8 cellular contexts compared by ENCODE assay signal in the genomic region with DNA sequence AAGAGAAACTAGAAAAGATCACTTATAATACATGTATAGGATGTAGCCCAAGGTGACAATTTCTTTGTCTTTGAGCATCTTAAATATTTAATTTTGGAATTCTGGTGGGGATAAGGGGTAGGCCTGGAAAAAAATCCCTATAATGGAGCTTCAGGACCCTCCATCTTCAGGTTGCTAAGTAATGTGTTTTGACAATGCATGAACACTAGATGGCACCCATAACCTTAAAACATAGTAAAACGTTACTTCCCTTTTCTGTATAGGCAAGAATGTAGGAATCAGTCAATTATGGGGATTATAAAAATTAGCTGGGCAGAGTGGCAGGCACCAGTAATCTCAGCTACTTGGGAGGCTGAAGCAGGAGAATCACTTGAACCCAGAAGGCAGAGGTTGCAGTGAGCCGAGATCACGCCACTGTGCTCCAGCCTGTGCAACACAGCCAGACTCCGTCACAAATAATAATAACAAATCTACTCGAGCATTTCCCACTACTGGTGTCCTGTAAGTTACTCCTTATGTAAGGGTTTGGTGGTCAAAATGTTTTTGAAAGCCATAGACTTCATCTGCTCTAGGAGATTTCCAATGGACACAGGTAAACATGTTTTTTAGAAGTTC.
A peak's percentile ranks its signal among the peaks of the same experiment; 100 is the strongest.
DNase-seq lines count a peak whose midpoint lies in the region; ATAC-seq, FAIRE-seq and TF ChIP-seq lines count a peak whose summit lies in the region.

No MANE protein-coding gene starts in this region.

- ATAC-seq in GM18502 (IDR thresholded peaks at IDR 0.05; ENCODE audit: poor library complexity, unreplicated experiment) (peak; percentile 82), HG02884 (IDR thresholded peaks at IDR 0.05; ENCODE audit: unreplicated experiment) (peak; percentile 88), HepG2 (peak; percentile 84)
- ATAC-seq in stimulated activated effector memory CD8-positive, alpha-beta T cell treated with anti-CD3 and anti-CD28 coated beads, Interleukin-12 subunit alpha, Interleukin-12 subunit beta, amount 100 ng/mL, for 72 hours = no peak

- no peak overlapping the region for H3K27ac Mint-ChIP-seq in stimulated activated effector memory CD8-positive, alpha-beta T cell treated with anti-CD3 and anti-CD28 coated beads, Interleukin-12 subunit alpha, Interleukin-12 subunit beta, amount 100 ng/mL, for 72 hours
- no peak overlapping the region for H3K27ac Mint-ChIP-seq in activated CD4-positive, alpha-beta T cell treated with anti-CD3 and anti-CD28 coated beads, Interleukin-2, amount 10 ng/mL, durations not matched to agents 24 days and 14 days

- TF ChIP-seq RAD21 in HepG2 (CRISPR knock-in tag; IDR thresholded peaks at IDR 0.05) = peak; percentile 64

- POLR2A ChIA-PET in HepG2 (lab: Yijun Ruan, JAX) = interaction anchor here (0.7 kb wide), 1 partner anchor 736 kb away, joined by 3 read pairs; no protein-coding TSS in a partner anchor

- H3K9me3 Mint-ChIP-seq in stimulated activated effector memory CD8-positive, alpha-beta T cell treated with anti-CD3 and anti-CD28 coated beads, Interleukin-12 subunit alpha, Interleukin-12 subunit beta, amount 100 ng/mL, for 72 hours = no peaks in the 10 kb centered on the region
- no peaks in the 10 kb centered on the region for H3K9me3 Mint-ChIP-seq in activated CD4-positive, alpha-beta T cell treated with anti-CD3 and anti-CD28 coated beads, Interleukin-2, amount 10 ng/mL, durations not matched to agents 24 days and 14 days

- BruUV-seq in HepG2 (replicated peaks; lab: Mats Ljungman, UMichigan) = no TSS peak

- peaks cover 21% of the 10 kb centered on the region for H3K4me1 ChIP-seq in ACC112 (ENCODE audit: control insufficient read depth, insufficient read depth, low read length, unreplicated experiment)
- H3K4me1 ChIP-seq in HepG2 (ENCODE audit: insufficient read depth, low read length) = no peaks in the 10 kb centered on the region

- in situ Hi-C loops in HepG2 (cut with HindIII; ENCODE audit: extremely low pct_ligation_motif_present, low pct_unique_long_range_greater_than_20kb) = loop anchor here (25.0 kb wide), 1 partner anchor 709 kb away; no protein-coding TSS in a partner anchor

- CTCF ChIA-PET in HepG2 (lab: Yijun Ruan, JAX; ENCODE audit: low intra/inter-chr PET ratio, low total read pairs) = interaction anchor here (0.7 to 1.1 kb wide), 2 partner anchors 556 to 696 kb away, joined by 3 read pairs; no protein-coding TSS in a partner anchor

- H3K4me3 ChIP-seq in ACC112 (ENCODE audit: low read depth, low read length) (peak overlapping the region; percentile 62), HepG2 (replicated peaks in 1 of 3; ENCODE audit: insufficient read depth in 1 of 3, low read depth in 2 of 3, low read length in 3 of 3) (peak overlapping the region; percentile 14 to 36 (median 26); a peak in 2 of 6 replicates)

- H3K4me2 ChIP-seq in HepG2 (ENCODE audit: low read depth, low read length) = peak overlapping the region; percentile 72

- H3K9me3 ChIP-seq in HepG2 (ENCODE audit: low read length) = no peaks in the 10 kb centered on the region

- H3K27me3 ChIP-seq in ACC112 (ENCODE audit: insufficient read depth, low read length) (no peaks in the 10 kb centered on the region), HepG2 (ENCODE audit: control insufficient read depth in 1 of 2, insufficient read depth in 2 of 2, low read length in 2 of 2) (no peaks in the 10 kb centered on the region)

- no peaks in the 10 kb centered on the region for H4K20me1 ChIP-seq in HepG2 (ENCODE audit: insufficient read depth, low read length)

- peak; percentile 62 for FAIRE-seq in HepG2 (lab: Jason Lieb, UNC)

- TF ChIP-seq CTCF in HepG2 (CRISPR knock-in tag; IDR thresholded peaks at IDR 0.05) = peak; percentile 74

- no peak overlapping the region for H3K4me3 Mint-ChIP-seq in stimulated activated effector memory CD8-positive, alpha-beta T cell treated with anti-CD3 and anti-CD28 coated beads, Interleukin-12 subunit alpha, Interleukin-12 subunit beta, amount 100 ng/mL, for 72 hours
- no peak overlapping the region for H3K4me3 Mint-ChIP-seq in activated CD4-positive, alpha-beta T cell treated with anti-CD3 and anti-CD28 coated beads, Interleukin-2, amount 10 ng/mL, durations not matched to agents 24 days and 14 days

- no peak overlapping the region for H3K9ac ChIP-seq in HepG2 (ENCODE audit: insufficient read depth, low read depth, low read length)

- H3K36me3 ChIP-seq in ACC112 (ENCODE audit: insufficient read depth, low read length) (no peaks in the 10 kb centered on the region), HepG2 (replicated peaks in 1 of 2; ENCODE audit: control insufficient read depth in 1 of 2, insufficient read depth in 2 of 2, low read length in 2 of 2) (no peaks in the 10 kb centered on the region)

- H3K79me2 ChIP-seq in ACC112 (ENCODE audit: control insufficient read depth, insufficient read depth, low read length, unreplicated experiment) (no peaks in the 10 kb centered on the region), HepG2 (ENCODE audit: insufficient read depth, low read length) (no peaks in the 10 kb centered on the region)

- no peaks in the 10 kb centered on the region for H3K36me3 Mint-ChIP-seq in stimulated activated effector memory CD8-positive, alpha-beta T cell treated with anti-CD3 and anti-CD28 coated beads, Interleukin-12 subunit alpha, Interleukin-12 subunit beta, amount 100 ng/mL, for 72 hours
- H3K36me3 Mint-ChIP-seq in activated CD4-positive, alpha-beta T cell treated with anti-CD3 and anti-CD28 coated beads, Interleukin-2, amount 10 ng/mL, durations not matched to agents 24 days and 14 days (ENCODE audit: low read depth) = no peaks in the 10 kb centered on the region

- H3K27ac ChIP-seq in ACC112 (ENCODE audit: low read depth, low read length) = peak overlapping the region; percentile 4; the same call in 1 of the 2 replicates
- H3K27ac ChIP-seq in HepG2 (ENCODE audit: extremely low read length, insufficient read depth, low read length) = no peak overlapping the region

- DNase-seq in NCI-H2196 treated with DMSO at 0.1 percent for 48 hours (lab: John Stamatoyannopoulos, UW; ENCODE audit: unreplicated experiment) (peak; percentile 11), astrocyte of the hippocampus (ENCODE audit: low read depth, low spot score) (peak; percentile 62), HepG2 (ENCODE audit: low spot score) (peak; percentile 42)
- no peak for DNase-seq in stimulated activated effector memory CD8-positive, alpha-beta T cell treated with anti-CD3 and anti-CD28 coated beads, Interleukin-12 subunit alpha, Interleukin-12 subunit beta, amount 100 ng/mL, for 72 hours (ENCODE audit: low spot score in 2 of 2)
- no peak for DNase-seq in activated CD4-positive, alpha-beta T cell treated with anti-CD3 and anti-CD28 coated beads, Interleukin-2, amount 10 ng/mL, durations not matched to agents 24 days and 14 days

- TF ChIP-seq POLR2A in HepG2 (IDR thresholded peaks at IDR 0.05; ENCODE audit: insufficient read depth in 1 of 2, low read depth in 2 of 2, low read length in 2 of 2) = no peak

- 18% methylated on average over 4 of the region's 5 CpGs for WGBS in HepG2 (ENCODE audit: low lambda C conversion rate)

- H2AFZ ChIP-seq in ACC112 (ENCODE audit: low read length, unreplicated experiment) = peak overlapping the region; percentile 73
- H2AFZ ChIP-seq in HepG2 (ENCODE audit: low read length) = peak overlapping the region; percentile 20

- no peaks in the 10 kb centered on the region for H3K4me1 Mint-ChIP-seq in stimulated activated effector memory CD8-positive, alpha-beta T cell treated with anti-CD3 and anti-CD28 coated beads, Interleukin-12 subunit alpha, Interleukin-12 subunit beta, amount 100 ng/mL, for 72 hours
- no peaks in the 10 kb centered on the region for H3K4me1 Mint-ChIP-seq in activated CD4-positive, alpha-beta T cell treated with anti-CD3 and anti-CD28 coated beads, Interleukin-2, amount 10 ng/mL, durations not matched to agents 24 days and 14 days

- intact Hi-C loops in HepG2 (cut with micrococcal nuclease; ENCODE audit: unreplicated experiment) = loop anchor here (1.0 to 2.0 kb wide), 3 partner anchors 8 to 557 kb away; no protein-coding TSS in a partner anchor
- intact Hi-C loops in activated CD4-positive, alpha-beta T cell treated with anti-CD3 and anti-CD28 coated beads, Interleukin-2, amount 10 ng/mL, durations not matched to agents 24 days and 14 days (cut with micrococcal nuclease) = no loop called here

- no peak for TF ChIP-seq EP300 in HepG2 (IDR thresholded peaks at IDR 0.05; ENCODE audit: low read depth in 2 of 2, low read length in 2 of 2)
- TF ChIP-seq EP300 in HepG2 (CRISPR knock-in tag; IDR thresholded peaks at IDR 0.05; ENCODE audit: borderline replicate concordance) = no peak

- no peaks in the 10 kb centered on the region for H3K27me3 Mint-ChIP-seq in activated CD4-positive, alpha-beta T cell treated with anti-CD3 and anti-CD28 coated beads, Interleukin-2, amount 10 ng/mL, durations not matched to agents 24 days and 14 days

TF ChIP-seq in HepG2, 621 proteins besides CTCF, POLR2A, EP300 and RAD21:
- TF ChIP-seq SMC3 (IDR thresholded peaks at IDR 0.05; ENCODE audit: low read length) = peak; percentile 38; the same call in 1 of the 2 replicates
- no peak for TF ChIP-seq TOE1 (CRISPR knock-in tag; IDR thresholded peaks at IDR 0.05)
- peak; percentile 82 for TF ChIP-seq STAG1 (CRISPR knock-in tag; IDR thresholded peaks at IDR 0.05)
- TF ChIP-seq MAZ (IDR thresholded peaks at IDR 0.05; ENCODE audit: borderline replicate concordance, low read depth, low read length) = no peak
- no peak for TF ChIP-seq MAZ (CRISPR knock-in tag; IDR thresholded peaks at IDR 0.05; ENCODE audit: low read depth)
- no peak for TF ChIP-seq PCBP1 (IDR thresholded peaks at IDR 0.05; ENCODE audit: borderline replicate concordance, low read depth, low read length)
- TF ChIP-seq, protein P1, sequence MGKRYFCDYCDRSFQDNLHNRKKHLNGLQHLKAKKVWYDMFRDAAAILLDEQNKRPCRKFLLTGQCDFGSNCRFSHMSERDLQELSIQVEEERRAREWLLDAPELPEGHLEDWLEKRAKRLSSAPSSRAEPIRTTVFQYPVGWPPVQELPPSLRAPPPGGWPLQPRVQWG (CRISPR knock-in tag; IDR thresholded peaks at IDR 0.05; ENCODE audit: borderline replicate concordance, low read depth) = no peak
- no peak for TF ChIP-seq ZSCAN31 (CRISPR knock-in tag; IDR thresholded peaks at IDR 0.05; ENCODE audit: low read depth)

Comparison
In these comparisons a context has a peak if more than half of its experiments do, and no peak if none do; other contexts are left out.
1. DNase-seq: peak in NCI-H2196 treated with DMSO at 0.1 percent for 48 hours (single experiment), astrocyte of the hippocampus (single experiment) and HepG2 (single experiment); none in stimulated activated effector memory CD8-positive, alpha-beta T cell treated with anti-CD3 and anti-CD28 coated beads, Interleukin-12 subunit alpha, Interleukin-12 subunit beta, amount 100 ng/mL, for 72 hours (0 of 2) and activated CD4-positive, alpha-beta T cell treated with anti-CD3 and anti-CD28 coated beads, Interleukin-2, amount 10 ng/mL, durations not matched to agents 24 days and 14 days (single experiment).